ENCODE assay signal across 31 cellular contexts in genomic region chr2:175838979-175839378, GRCh38.
"Had no signal": no experiment of that assay in that cellular context is flagged by ENCODE, and none has a peak within 500 bp of the region (broad histone marks: within the 10 kb centered on the region; RNA-seq: fewer than 3 reads in every experiment).

No MANE protein-coding gene starts in this region.

- DNase-seq: activated CD4-positive, alpha-beta T cell treated with anti-CD3 and anti-CD28 coated beads, Interleukin-2, amount 10 ng/mL, durations not matched to agents 7 days and 5 days; activated CD4-positive, alpha-beta T cell treated with anti-CD3 and anti-CD28 coated beads, Interleukin-2, amount 50 U/mL, for 48 hours; activated CD8-positive, alpha-beta T cell treated with anti-CD3 and anti-CD28 coated beads, Interleukin-2, amount 10 ng/mL, durations not matched to agents 7 days and 5 days; activated gamma-delta T cell; activated naive CD4-positive, alpha-beta T cell treated with Interleukin-2 at 50 U/mL for 16 hours; activated naive CD8-positive, alpha-beta T cell treated with anti-CD3 and anti-CD28 coated beads, Interleukin-2, amount 10 ng/mL, durations not matched to agents 7 days and 5 days; activated T-cell treated with anti-CD3 and anti-CD28 coated beads, Interleukin-2, amount 50 U/mL, for 24 hours; adrenal gland; NCI-H1092 treated with DMSO at 0.1 percent for 48 hours; NCI-H1417; NCI-H1694; NCI-H1930; NCI-H2081 treated with DMSO at 0.1 percent for 48 hours; NCI-H345; NCI-H524 treated with DMSO at 0.1 percent for 48 hours; NCI-H748 treated with DMSO at 0.1 percent for 48 hours; NK-92 treated with Interleukin-12 subunit alpha and Interleukin-12 subunit beta, amount 100 ng/mL, for 24 hours; PC-3; Peyer's patch; RPMI8226; SHP77 treated with DMSO at 0.1 percent for 48 hours; SK-N-SH had no signal

- H3K9me3 Mint-ChIP-seq: activated CD4-positive, alpha-beta T cell treated with anti-CD3 and anti-CD28 coated beads, Interleukin-2, amount 10 ng/mL, durations not matched to agents 7 days and 5 days; activated naive CD4-positive, alpha-beta T cell treated with anti-CD3 and anti-CD28 coated beads, Interleukin-2, amount 50 U/mL, for 24 hours; activated naive CD8-positive, alpha-beta T cell treated with anti-CD3 and anti-CD28 coated beads, Interleukin-2, amount 10 ng/mL, durations not matched to agents 7 days and 5 days; activated T-cell treated with anti-CD3 and anti-CD28 coated beads, Interleukin-2, amount 50 U/mL, for 24 hours; activated T-helper 2 cell treated with anti-CD3 and anti-CD28 coated beads, Interferon-gamma antibody, Interleukin-2, Interleukin-4, amounts not matched to agents 10 μg/mL and 5 μg/mL and 100 μg/mL, durations not matched to agents 14 hours and 24 hours and 36 hours; central memory CD8-positive, alpha-beta T cell; T-helper 1 cell treated with Interleukin-12 subunit alpha and Interleukin-12 subunit beta and Interleukin-4 antibody, amounts not matched to agents 30 μg/mL and 1 μg/mL, for 36 hours; T-helper 2 cell treated with Interferon-gamma antibody and Interleukin-4, amounts not matched to agents 5 μg/mL and 100 μg/mL, for 36 hours had no signal

- H3K4me2 ChIP-seq: KMS-11, SK-N-SH had no signal

- H3K4me1 Mint-ChIP-seq: activated CD4-positive, alpha-beta T cell treated with anti-CD3 and anti-CD28 coated beads, Interleukin-2, amount 10 ng/mL, durations not matched to agents 7 days and 5 days; activated naive CD4-positive, alpha-beta T cell treated with anti-CD3 and anti-CD28 coated beads, Interleukin-2, amount 50 U/mL, for 24 hours; activated naive CD8-positive, alpha-beta T cell treated with anti-CD3 and anti-CD28 coated beads, Interleukin-2, amount 10 ng/mL, durations not matched to agents 7 days and 5 days; central memory CD8-positive, alpha-beta T cell had no signal

- H3K36me3 Mint-ChIP-seq: activated naive CD4-positive, alpha-beta T cell treated with anti-CD3 and anti-CD28 coated beads, Interleukin-2, amount 50 U/mL, for 24 hours; activated naive CD8-positive, alpha-beta T cell treated with anti-CD3 and anti-CD28 coated beads, Interleukin-2, amount 10 ng/mL, durations not matched to agents 7 days and 5 days; brain had no signal

- H3K36me3 ChIP-seq: adrenal gland, cardiac muscle cell, Peyer's patch, SJSA1 had no signal

- H3K27me3 Mint-ChIP-seq: brain had no signal

- ATAC-seq: activated CD8-positive, alpha-beta T cell treated with anti-CD3 and anti-CD28 coated beads, Interleukin-2, amount 10 ng/mL, durations not matched to agents 7 days and 5 days; PC-3 had no signal

- H3K9ac ChIP-seq: KMS-11, SK-N-SH had no signal

- H3K9me3 ChIP-seq: adrenal gland, Peyer's patch, SJSA1, SK-N-SH had no signal

- H3K27ac ChIP-seq: adrenal gland, cardiac muscle cell, KMS-11, Peyer's patch, SJSA1 had no signal

- H3K27ac Mint-ChIP-seq: activated CD4-positive, alpha-beta T cell treated with anti-CD3 and anti-CD28 coated beads, Interleukin-2, amount 10 ng/mL, durations not matched to agents 7 days and 5 days; activated CD8-positive, alpha-beta T cell treated with anti-CD3 and anti-CD28 coated beads, Interleukin-2, amount 10 ng/mL, durations not matched to agents 7 days and 5 days; activated naive CD4-positive, alpha-beta T cell treated with anti-CD3 and anti-CD28 coated beads, Interleukin-2, amount 50 U/mL, for 24 hours; activated naive CD8-positive, alpha-beta T cell treated with anti-CD3 and anti-CD28 coated beads, Interleukin-2, amount 10 ng/mL, durations not matched to agents 7 days and 5 days; activated T-cell treated with anti-CD3 and anti-CD28 coated beads, Interleukin-2, amount 50 U/mL, for 24 hours; activated T-helper 2 cell treated with anti-CD3 and anti-CD28 coated beads, Interferon-gamma antibody, Interleukin-2, Interleukin-4, amounts not matched to agents 10 μg/mL and 5 μg/mL and 100 μg/mL, durations not matched to agents 14 hours and 24 hours and 36 hours; T-helper 1 cell treated with Interleukin-12 subunit alpha and Interleukin-12 subunit beta and Interleukin-4 antibody, amounts not matched to agents 30 μg/mL and 1 μg/mL, for 36 hours; T-helper 2 cell treated with Interferon-gamma antibody and Interleukin-4, amounts not matched to agents 5 μg/mL and 100 μg/mL, for 36 hours had no signal

- H3K27me3 ChIP-seq: adrenal gland, cardiac muscle cell, Peyer's patch, SJSA1 had no signal

- H3K4me3 Mint-ChIP-seq: activated CD4-positive, alpha-beta T cell treated with anti-CD3 and anti-CD28 coated beads, Interleukin-2, amount 10 ng/mL, durations not matched to agents 7 days and 5 days; activated CD8-positive, alpha-beta T cell treated with anti-CD3 and anti-CD28 coated beads, Interleukin-2, amount 10 ng/mL, durations not matched to agents 7 days and 5 days; activated naive CD4-positive, alpha-beta T cell treated with anti-CD3 and anti-CD28 coated beads, Interleukin-2, amount 50 U/mL, for 24 hours; activated naive CD8-positive, alpha-beta T cell treated with anti-CD3 and anti-CD28 coated beads, Interleukin-2, amount 10 ng/mL, durations not matched to agents 7 days and 5 days; activated T-cell treated with anti-CD3 and anti-CD28 coated beads, Interleukin-2, amount 50 U/mL, for 24 hours; brain; central memory CD8-positive, alpha-beta T cell; T-helper 1 cell treated with Interleukin-12 subunit alpha and Interleukin-12 subunit beta and Interleukin-4 antibody, amounts not matched to agents 30 μg/mL and 1 μg/mL, for 36 hours; T-helper 2 cell treated with Interferon-gamma antibody and Interleukin-4, amounts not matched to agents 5 μg/mL and 100 μg/mL, for 36 hours had no signal

- H3K4me3 ChIP-seq: adrenal gland, cardiac muscle cell, Peyer's patch, SJSA1 had no signal

- H3K4me1 ChIP-seq: Peyer's patch had no signal
